In the genomic region with DNA sequence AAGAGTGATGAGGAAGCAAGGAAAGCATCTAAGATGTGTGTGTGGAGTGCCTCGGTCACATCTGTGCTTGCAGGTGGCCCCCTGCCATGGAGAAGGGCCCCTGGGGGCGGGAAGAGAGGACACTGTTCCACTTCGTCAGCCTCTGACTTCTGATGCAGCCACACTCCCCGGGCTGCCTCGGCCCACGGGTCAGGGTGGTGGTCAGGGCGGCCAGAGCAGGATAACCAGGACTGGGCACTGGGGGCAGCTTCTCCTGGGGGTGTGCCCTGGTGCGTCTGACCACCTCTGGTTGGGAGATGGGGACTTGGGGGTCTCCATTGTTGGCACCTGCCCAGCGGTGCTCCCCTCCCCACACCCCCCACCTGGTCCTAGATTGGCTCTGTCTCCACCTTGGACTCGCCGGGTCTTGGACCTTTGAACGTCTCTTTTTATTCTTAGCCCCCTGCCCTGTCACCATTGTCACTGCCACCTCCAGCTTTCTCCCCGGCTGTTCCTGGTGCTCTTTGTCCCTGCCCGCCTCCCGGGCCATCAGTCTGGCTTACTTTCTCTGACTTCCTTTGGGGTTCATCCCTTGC, we compare ENCODE assay signal across 20 cellular contexts.
A peak's percentile ranks its signal among the peaks of the same experiment; 100 is the strongest.
DNase-seq lines count a peak whose midpoint lies in the region; ATAC-seq, FAIRE-seq and TF ChIP-seq lines count a peak whose summit lies in the region.
"Had no signal": no experiment of that assay in that cellular context is flagged by ENCODE, and none has a peak within 500 bp of the region (broad histone marks: within the 10 kb centered on the region; RNA-seq: fewer than 3 reads in every experiment).

No MANE protein-coding gene starts in this region.

- H3K4me1 ChIP-seq in H1 (replicated peaks in 1 of 4; ENCODE audit: control insufficient read depth in 3 of 4, insufficient read depth in 4 of 4, low read length in 3 of 4) = peaks cover 0 to 2% (median 0%) of the 10 kb centered on the region in 4 experiments; a peak in 2 of 7 replicates
- H3K4me1 ChIP-seq in skeletal muscle tissue (ENCODE audit: control insufficient read depth in 3 of 3, insufficient read depth in 3 of 3, low read length in 3 of 3) = peaks cover 21 to 37% (median 22%) of the 10 kb centered on the region in 3 donors
- peaks cover 0 to 23% (median 0%) of the 10 kb centered on the region in 12 donors for H3K4me1 ChIP-seq in heart left ventricle
- H3K4me1 ChIP-seq: body of pancreas had no signal

- no peak overlapping the region for H3K9ac ChIP-seq in H1 (replicated peaks in 1 of 4; ENCODE audit: extremely low read depth in 1 of 4, low read depth in 3 of 4, low read length in 3 of 4)
- peak overlapping the region in 1 of 3 donors; percentile 8 for H3K9ac ChIP-seq in skeletal muscle tissue (ENCODE audit: low read depth in 1 of 3, low read length in 3 of 3)

- H3K4ac ChIP-seq in H1 (replicated peaks; ENCODE audit: insufficient read length, low read depth, low read length) = no peak overlapping the region

- POLR2A ChIA-PET in activated CD4-positive, alpha-beta memory T cell treated with anti-CD3 and anti-CD28 coated beads, Interleukin-2, amount 10 ng/mL, durations not matched to agents 7 days and 5 days (lab: Charles Lee) = interaction anchor here (1.5 to 1.6 kb wide), 2 partner anchors 72 to 80 kb away, joined by 5 read pairs; no protein-coding TSS in a partner anchor
- POLR2A ChIA-PET in H1 (lab: Charles Lee; ENCODE audit: partially characterized antibody) = no interaction called here

- H4K91ac ChIP-seq in H1 (replicated peaks; ENCODE audit: insufficient read length, low read length) = no peak overlapping the region

- H3K14ac ChIP-seq in H1 (ENCODE audit: insufficient read length) = no peak overlapping the region

- peak overlapping the region; percentile 92 for H3K27ac Mint-ChIP-seq in T-helper 1 cell treated with Interleukin-12 subunit alpha and Interleukin-12 subunit beta and Interleukin-4 antibody, amounts not matched to agents 30 μg/mL and 1 μg/mL, for 36 hours
- peak overlapping the region; percentile 99 for H3K27ac Mint-ChIP-seq in activated CD4-positive, alpha-beta memory T cell treated with anti-CD3 and anti-CD28 coated beads, Interleukin-2, amount 10 ng/mL, durations not matched to agents 7 days and 5 days
- H3K27ac Mint-ChIP-seq: type B pancreatic cell had no signal

- no peaks in the 10 kb centered on the region; the same call in 1 of the 2 replicates for H3K23me2 ChIP-seq in H1 (ENCODE audit: low read depth, low read length)

- peaks cover 0 to 2% of the 10 kb centered on the region in 2 experiments for H4K20me1 ChIP-seq in H1 (replicated peaks in 1 of 2; ENCODE audit: control insufficient read depth in 1 of 2, insufficient read depth in 2 of 2, low read length in 2 of 2)

- H2BK15ac ChIP-seq in H1 (ENCODE audit: low read length) = no peak overlapping the region

- H3K4me3 ChIP-seq in H1 (ENCODE audit: extremely low read depth in 1 of 4, insufficient read depth in 2 of 4, low read depth in 3 of 4, low read length in 4 of 4) (no peak overlapping the region), skeletal muscle tissue (ENCODE audit: low read length in 3 of 3) (no peak overlapping the region), heart left ventricle (no peak overlapping the region)
- H3K4me3 ChIP-seq: body of pancreas, hepatocyte, sigmoid colon had no signal

- no peak overlapping the region for H2AK5ac ChIP-seq in H1 (ENCODE audit: low read depth, low read length)

- no peak for TF ChIP-seq CTCF in H1 (IDR thresholded peaks at IDR 0.05; ENCODE audit: control extremely low read depth in 1 of 3, insufficient read depth in 1 of 3, low read depth in 1 of 3, low read length in 3 of 3)
- no peak for TF ChIP-seq CTCF in heart left ventricle (IDR thresholded peaks at IDR 0.05)

- no peak overlapping the region for H3K56ac ChIP-seq in H1 (replicated peaks; ENCODE audit: insufficient read length, low read depth, low read length)

- no peak for TF ChIP-seq EP300 in H1 (IDR thresholded peaks at IDR 0.05; ENCODE audit: borderline replicate concordance in 1 of 2, low read depth in 2 of 2, low read length in 2 of 2)

- intact Hi-C loops in heart left ventricle (cut with DNase I) = no loop called here

- CTCF ChIA-PET in activated CD4-positive, alpha-beta memory T cell treated with anti-CD3 and anti-CD28 coated beads, Interleukin-2, amount 10 ng/mL, durations not matched to agents 7 days and 5 days (lab: Charles Lee) = interaction anchor here (1.1 to 1.3 kb wide), 2 partner anchors 10 to 12 kb away, joined by 3 to 6 read pairs; no protein-coding TSS in a partner anchor
- CTCF ChIA-PET in H1 (lab: Charles Lee; ENCODE audit: partially characterized antibody) = interaction anchor here (1.0 kb wide), 2 partner anchors 10 to 125 kb away, joined by 3 to 4 read pairs; no protein-coding TSS in a partner anchor

- H2BK120ac ChIP-seq in H1 (replicated peaks; ENCODE audit: low read depth, low read length) = no peak overlapping the region

- DNase-seq in T-helper 1 cell (no peak), H1 (ENCODE audit: low read depth in 1 of 2, low spot score in 2 of 2) (no peak), heart left ventricle (no peak), epidermal melanocyte (ENCODE audit: insufficient read length, low spot score) (no peak)
- DNase-seq in activated CD4-positive, alpha-beta memory T cell treated with anti-CD3 and anti-CD28 coated beads, Interleukin-2, amount 10 ng/mL, durations not matched to agents 7 days and 5 days = no peak
- DNase-seq: activated CD4-positive, CD25-positive, alpha-beta regulatory T cell treated with anti-CD3 and anti-CD28 coated beads, Interleukin-2, amount 50 U/mL, for 72 hours; body of pancreas; DMS79 treated with DMSO at 0.1 percent for 48 hours; NCI-H1694; NCI-H446; sigmoid colon; stimulated activated CD8-positive, alpha-beta memory T cell treated with anti-CD3 and anti-CD28 coated beads, Interleukin-4, amount 100 ng/mL, for 48 hours had no signal

- H3K27me3 ChIP-seq in H1 (replicated peaks in 1 of 4; ENCODE audit: control insufficient read depth in 3 of 4, extremely low read depth in 1 of 4, insufficient read depth in 3 of 4, low read length in 3 of 4) = no peaks in the 10 kb centered on the region
- peaks cover 0 to 6% (median 0%) of the 10 kb centered on the region in 3 donors for H3K27me3 ChIP-seq in skeletal muscle tissue (ENCODE audit: control insufficient read depth in 3 of 3, insufficient read depth in 3 of 3, low read length in 3 of 3)
- H3K27me3 ChIP-seq in heart left ventricle = peaks cover 0 to 5% (median 0%) of the 10 kb centered on the region in 9 donors
- H3K27me3 ChIP-seq: body of pancreas, hepatocyte, sigmoid colon had no signal

- no peak for FAIRE-seq in H1 (lab: Jason Lieb, UNC)

- no peak overlapping the region for H2BK5ac ChIP-seq in H1 (ENCODE audit: low read depth, low read length)

- H4K8ac ChIP-seq in H1 (ENCODE audit: extremely low read depth, insufficient read depth, low read length) = peak overlapping the region; percentile 8; the same call in 1 of the 2 replicates

- no peaks in the 10 kb centered on the region for H3K27me3 Mint-ChIP-seq in T-helper 1 cell treated with Interleukin-12 subunit alpha and Interleukin-12 subunit beta and Interleukin-4 antibody, amounts not matched to agents 30 μg/mL and 1 μg/mL, for 36 hours (ENCODE audit: low read depth)
- H3K27me3 Mint-ChIP-seq in activated CD4-positive, alpha-beta memory T cell treated with anti-CD3 and anti-CD28 coated beads, Interleukin-2, amount 10 ng/mL, durations not matched to agents 7 days and 5 days = no peaks in the 10 kb centered on the region
- H3K27me3 Mint-ChIP-seq: type B pancreatic cell had no signal

- peak overlapping the region; percentile 85 for H3K4me3 Mint-ChIP-seq in T-helper 1 cell treated with Interleukin-12 subunit alpha and Interleukin-12 subunit beta and Interleukin-4 antibody, amounts not matched to agents 30 μg/mL and 1 μg/mL, for 36 hours
- H3K4me3 Mint-ChIP-seq in activated CD4-positive, alpha-beta memory T cell treated with anti-CD3 and anti-CD28 coated beads, Interleukin-2, amount 10 ng/mL, durations not matched to agents 7 days and 5 days = no peak overlapping the region
- H3K4me3 Mint-ChIP-seq: type B pancreatic cell had no signal

- H3K23ac ChIP-seq in H1 (ENCODE audit: insufficient read length) = no peak overlapping the region

- H2AFZ ChIP-seq in H1 (ENCODE audit: low read length) = no peak overlapping the region
- H2AFZ ChIP-seq: hepatocyte had no signal

- no peaks in the 10 kb centered on the region; a peak in 1 of 8 replicates for H3K36me3 ChIP-seq in H1 (ENCODE audit: control insufficient read depth in 2 of 4, insufficient read depth in 4 of 4, low read length in 3 of 4)
- H3K36me3 ChIP-seq in skeletal muscle tissue (ENCODE audit: control insufficient read depth in 3 of 3, insufficient read depth in 3 of 3, low read length in 3 of 3) = no peaks in the 10 kb centered on the region
- no peaks in the 10 kb centered on the region for H3K36me3 ChIP-seq in heart left ventricle
- H3K36me3 ChIP-seq: sigmoid colon had no signal

- H3K9me3 ChIP-seq in H1 (ENCODE audit: insufficient read depth in 2 of 2, low read depth in 1 of 2, low read length in 1 of 2) (no peaks in the 10 kb centered on the region), skeletal muscle tissue (ENCODE audit: control insufficient read depth in 3 of 3, low read length in 3 of 3) (no peaks in the 10 kb centered on the region), heart left ventricle (no peaks in the 10 kb centered on the region)
- H3K9me3 ChIP-seq: body of pancreas, sigmoid colon had no signal

- H3K4me1 Mint-ChIP-seq in T-helper 1 cell treated with Interleukin-12 subunit alpha and Interleukin-12 subunit beta and Interleukin-4 antibody, amounts not matched to agents 30 μg/mL and 1 μg/mL, for 36 hours (ENCODE audit: low read depth) = peaks cover 69% of the 10 kb centered on the region
- peaks cover 72% of the 10 kb centered on the region for H3K4me1 Mint-ChIP-seq in activated CD4-positive, alpha-beta memory T cell treated with anti-CD3 and anti-CD28 coated beads, Interleukin-2, amount 10 ng/mL, durations not matched to agents 7 days and 5 days

- H2BK20ac ChIP-seq in H1 (ENCODE audit: low read length) = no peak overlapping the region

- H3K36me3 Mint-ChIP-seq in T-helper 1 cell treated with Interleukin-12 subunit alpha and Interleukin-12 subunit beta and Interleukin-4 antibody, amounts not matched to agents 30 μg/mL and 1 μg/mL, for 36 hours (ENCODE audit: low read depth) = peaks cover 4% of the 10 kb centered on the region
- peaks cover 14% of the 10 kb centered on the region for H3K36me3 Mint-ChIP-seq in activated CD4-positive, alpha-beta memory T cell treated with anti-CD3 and anti-CD28 coated beads, Interleukin-2, amount 10 ng/mL, durations not matched to agents 7 days and 5 days (ENCODE audit: low read depth)
- H3K36me3 Mint-ChIP-seq: type B pancreatic cell had no signal

- no peak overlapping the region for H2BK12ac ChIP-seq in H1 (ENCODE audit: low read depth, low read length)

- H3K79me1 ChIP-seq in H1 (ENCODE audit: low read depth, low read length) = no peaks in the 10 kb centered on the region; the same call in 1 of the 2 replicates

- no peak overlapping the region for H3K4me2 ChIP-seq in H1 (ENCODE audit: insufficient read depth in 1 of 2, low read depth in 2 of 2, low read length in 2 of 2)
- H3K4me2 ChIP-seq: hepatocyte had no signal

- H3K18ac ChIP-seq in H1 (ENCODE audit: extremely low read depth, low read length) = no peak overlapping the region

- no peak for ATAC-seq in heart left ventricle
- no peak for ATAC-seq in HG02981 (IDR thresholded peaks at IDR 0.05; ENCODE audit: unreplicated experiment)
- ATAC-seq: body of pancreas, HCT116 had no signal

- TF ChIP-seq POLR2A in H1 (IDR thresholded peaks at IDR 0.05; ENCODE audit: control extremely low read depth in 1 of 2, low read depth in 2 of 2, low read length in 2 of 2) = no peak
- TF ChIP-seq POLR2A in heart left ventricle (IDR thresholded peaks at IDR 0.05) = no peak

- no peaks in the 10 kb centered on the region for H3K79me2 ChIP-seq in H1 (ENCODE audit: control insufficient read depth in 1 of 2, insufficient read depth in 2 of 2, low read length in 2 of 2)
- H3K79me2 ChIP-seq: hepatocyte had no signal

- 86% methylated on average over 12 of the region's 15 CpGs; no CpG with 5 or more reads in 1 of the 2 experiments for WGBS in H1 (ENCODE audit: extremely low coverage in 1 of 2, insufficient coverage in 1 of 2, insufficient read length in 1 of 2, insufficient replicate concordance in 2 of 2, low coverage in 1 of 2, low lambda C conversion rate in 2 of 2, missing lambda C conversion rate in 1 of 2), 2 experiments
- 93 to 96% (median 94%) methylated on average over 10 to 15 of the region's 15 CpGs for WGBS in heart left ventricle, 4 donors

- no peak for TF ChIP-seq RAD21 in H1 (IDR thresholded peaks at IDR 0.05 in 1 of 2, conservative IDR thresholded peaks at IDR 0.05 in 1 of 2; ENCODE audit: low read depth in 2 of 2, low read length in 2 of 2)

- H3K9me3 Mint-ChIP-seq in T-helper 1 cell treated with Interleukin-12 subunit alpha and Interleukin-12 subunit beta and Interleukin-4 antibody, amounts not matched to agents 30 μg/mL and 1 μg/mL, for 36 hours = no peaks in the 10 kb centered on the region
- no peaks in the 10 kb centered on the region for H3K9me3 Mint-ChIP-seq in activated CD4-positive, alpha-beta memory T cell treated with anti-CD3 and anti-CD28 coated beads, Interleukin-2, amount 10 ng/mL, durations not matched to agents 7 days and 5 days
- H3K9me3 Mint-ChIP-seq: type B pancreatic cell had no signal

- no peak overlapping the region for H3K27ac ChIP-seq in H1 (ENCODE audit: low read depth, low read length)
- H3K27ac ChIP-seq in skeletal muscle tissue (ENCODE audit: low read depth, low read length) = peak overlapping the region; percentile 66
- H3K27ac ChIP-seq in heart left ventricle = no peak overlapping the region
- H3K27ac ChIP-seq: 22Rv1, body of pancreas, C4-2B, hepatocyte had no signal

- H4K5ac ChIP-seq in H1 (ENCODE audit: insufficient read length, low read depth, low read length) = no peak overlapping the region
